Comparison of ENCODE assay signal across 2 cellular contexts in genomic region chr5:6436715-6437340, GRCh38.
TF ChIP-seq lines count a peak whose summit lies in the region.

No MANE protein-coding gene starts in this region.

TF ChIP-seq in SK-N-SH treated with all-trans-retinoic acid at 6 μM for 48 hours, 23 proteins besides CTCF, POLR2A, EP300 and RAD21 (continued from another document):
- no peak for TF ChIP-seq PPARA (CRISPR knock-in tag; IDR thresholded peaks at IDR 0.05; ENCODE audit: borderline replicate concordance)

TF ChIP-seq in GM12878, 131 proteins besides CTCF, POLR2A, EP300 and RAD21 (continued from another document):
- TF ChIP-seq MEF2A (IDR thresholded peaks at IDR 0.05; ENCODE audit: insufficient read depth, low read depth, low read length) = peak; percentile 68
